ENCODE assay signal across 26 cellular contexts in the genomic region with DNA sequence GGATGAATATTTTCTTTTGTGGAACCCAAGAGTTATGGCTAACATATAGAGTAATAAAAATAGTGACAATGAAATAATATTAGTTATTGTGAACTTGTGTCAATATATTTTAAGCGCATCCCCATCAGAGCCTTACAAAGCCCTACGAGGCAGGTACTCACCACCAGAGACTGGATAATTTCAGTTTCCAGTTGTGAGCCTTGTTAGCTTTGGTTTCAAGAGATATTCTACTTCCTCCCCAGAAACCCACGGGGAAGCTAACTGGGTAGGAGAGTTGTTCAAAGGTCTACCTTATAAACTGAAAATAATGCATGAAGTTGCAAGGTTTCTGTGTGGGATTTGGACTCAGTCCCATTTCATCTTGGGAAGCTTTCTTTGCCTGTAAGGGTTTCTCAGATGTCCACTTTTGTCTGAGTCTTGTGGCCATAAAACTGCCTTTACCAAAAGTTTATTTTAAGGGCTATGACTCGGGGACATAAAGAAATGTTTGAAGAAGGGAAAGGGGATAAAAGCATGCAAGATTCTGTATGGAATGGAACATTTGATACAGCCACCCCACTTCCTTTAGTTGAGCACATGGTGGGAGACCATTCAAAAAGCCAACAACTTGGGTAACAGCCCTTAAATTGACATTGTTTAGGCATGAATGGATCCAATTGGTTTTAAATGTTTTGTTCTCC. TPM values are rescaled to one million over a fixed set of nuclear protein-coding genes. Genes with fewer than 3 reads are reported as not detected.
"Had no signal": no experiment of that assay in that cellular context is flagged by ENCODE, and none has a peak within 500 bp of the region (broad histone marks: within the 10 kb centered on the region; RNA-seq: fewer than 3 reads in every experiment).

No MANE protein-coding gene starts in this region.

- H3K27ac Mint-ChIP-seq: activated CD4-positive, alpha-beta T cell treated with anti-CD3 and anti-CD28 coated beads, Interleukin-2, amount 10 ng/mL, durations not matched to agents 7 days and 5 days; activated CD8-positive, alpha-beta T cell treated with anti-CD3 and anti-CD28 coated beads, Interleukin-2, amount 10 ng/mL, durations not matched to agents 7 days and 5 days; activated T-cell treated with anti-CD3 and anti-CD28 coated beads, Interleukin-2, amount 50 U/mL, for 24 hours; endodermal cell; mesothelial cell of epicardium; nephron progenitor cell; progenitor cell of endocrine pancreas; stimulated activated naive CD8-positive, alpha-beta T cell treated with anti-CD3 and anti-CD28 coated beads, Interleukin-15, amount 100 ng/mL, for 72 hours had no signal

- H3K27me3 ChIP-seq: colonic mucosa, suprapubic skin, transverse colon had no signal

- H3K4me3 ChIP-seq: colonic mucosa, lower lobe of right lung, suprapubic skin, transverse colon had no signal

- H3K4me3 Mint-ChIP-seq: activated CD4-positive, alpha-beta T cell treated with anti-CD3 and anti-CD28 coated beads, Interleukin-2, amount 10 ng/mL, durations not matched to agents 7 days and 5 days; activated CD8-positive, alpha-beta T cell treated with anti-CD3 and anti-CD28 coated beads, Interleukin-2, amount 10 ng/mL, durations not matched to agents 7 days and 5 days; activated T-cell treated with anti-CD3 and anti-CD28 coated beads, Interleukin-2, amount 50 U/mL, for 24 hours; central memory CD8-positive, alpha-beta T cell; endodermal cell; mesothelial cell of epicardium; nephron progenitor cell; stimulated activated naive CD8-positive, alpha-beta T cell treated with anti-CD3 and anti-CD28 coated beads, Interleukin-15, amount 100 ng/mL, for 72 hours had no signal

- H3K9me3 ChIP-seq: colonic mucosa, lower lobe of right lung, suprapubic skin, transverse colon had no signal

- H3K27ac ChIP-seq: colonic mucosa, epithelial cell of prostate, lower lobe of right lung, suprapubic skin, transverse colon had no signal

- H3K27me3 Mint-ChIP-seq: activated CD4-positive, alpha-beta T cell treated with anti-CD3 and anti-CD28 coated beads, Interleukin-2, amount 10 ng/mL, durations not matched to agents 7 days and 5 days; activated T-cell treated with anti-CD3 and anti-CD28 coated beads, Interleukin-2, amount 50 U/mL, for 24 hours; stimulated activated naive CD8-positive, alpha-beta T cell treated with anti-CD3 and anti-CD28 coated beads, Interleukin-15, amount 100 ng/mL, for 72 hours had no signal

- DNase-seq: activated CD4-positive, alpha-beta T cell treated with anti-CD3 and anti-CD28 coated beads, Interleukin-2, amount 10 ng/mL, durations not matched to agents 7 days and 5 days; activated CD4-positive, CD25-positive, alpha-beta regulatory T cell; activated CD8-positive, alpha-beta T cell treated with anti-CD3 and anti-CD28 coated beads, Interleukin-2, amount 10 ng/mL, durations not matched to agents 7 days and 5 days; activated naive CD4-positive, alpha-beta T cell treated with anti-CD3 and anti-CD28 coated beads, Interleukin-2, amount 50 U/mL, for 16 hours; activated T-cell treated with anti-CD3 and anti-CD28 coated beads, Interleukin-2, amount 50 U/mL, for 24 hours; aorta; colonic mucosa; endodermal cell; foreskin fibroblast; hippocampal formation; islet precursor cell; left colon; lower lobe of right lung; nephron progenitor cell; occipital lobe; stimulated activated CD4-positive, alpha-beta T cell treated with anti-CD3 and anti-CD28 coated beads, Interleukin-2, amount 100 ng/mL, for 24 hours; stimulated activated naive CD8-positive, alpha-beta T cell treated with anti-CD3 and anti-CD28 coated beads, Interleukin-15, amount 100 ng/mL, for 72 hours; T-helper 1 cell; T-helper 9 cell; transverse colon had no signal

- H3K4me1 ChIP-seq: colonic mucosa, lower lobe of right lung, transverse colon had no signal

- H3K4me1 Mint-ChIP-seq: central memory CD8-positive, alpha-beta T cell; nephron progenitor cell had no signal

- H3K9me3 Mint-ChIP-seq: activated T-cell treated with anti-CD3 and anti-CD28 coated beads, Interleukin-2, amount 50 U/mL, for 24 hours; central memory CD8-positive, alpha-beta T cell had no signal

- H3K36me3 ChIP-seq: colonic mucosa, lower lobe of right lung, suprapubic skin, transverse colon had no signal

- ATAC-seq: activated CD8-positive, alpha-beta T cell treated with anti-CD3 and anti-CD28 coated beads, Interleukin-2, amount 10 ng/mL, durations not matched to agents 7 days and 5 days; left colon; lower lobe of right lung; stimulated activated naive CD8-positive, alpha-beta T cell treated with anti-CD3 and anti-CD28 coated beads, Interleukin-15, amount 100 ng/mL, for 72 hours had no signal

RNA-seq across cellular contexts. Expression of a gene that starts 57.4 kb away (rescaled TPM):
- total RNA-seq: colonic mucosa, left colon, progenitor cell of endocrine pancreas, skeletal muscle tissue had no signal
- polyA plus RNA-seq: aorta had no signal
